Comparison of ENCODE assay signal across 24 cellular contexts in the genomic region with DNA sequence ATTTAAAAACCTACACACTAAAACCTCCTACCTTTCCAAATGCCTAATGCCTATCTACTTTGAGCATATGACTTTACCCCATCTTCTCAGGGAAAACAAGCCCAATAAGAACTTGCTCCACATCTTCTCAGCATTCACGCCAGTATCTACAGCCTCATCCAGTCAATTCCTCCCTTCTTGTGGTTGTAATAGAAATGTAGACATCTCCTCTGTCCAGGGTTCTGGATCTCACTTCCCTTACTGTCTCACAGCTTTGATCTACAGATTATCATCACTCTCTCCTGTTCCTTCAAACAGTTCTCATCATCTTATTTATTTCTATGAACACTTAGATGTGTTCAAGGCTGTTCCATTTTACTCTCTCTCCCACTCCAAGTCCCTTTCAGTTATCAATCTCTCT.
DNase-seq lines count a peak whose midpoint lies in the region; ATAC-seq, FAIRE-seq and TF ChIP-seq lines count a peak whose summit lies in the region.
"Had no signal": no experiment of that assay in that cellular context is flagged by ENCODE, and none has a peak within 500 bp of the region (broad histone marks: within the 10 kb centered on the region; RNA-seq: fewer than 3 reads in every experiment).

No MANE protein-coding gene starts in this region.

- H3K14ac ChIP-seq in trophoblast cell (ENCODE audit: low read length), result no peak overlapping the region

- no peaks in the 10 kb centered on the region for H3K9me3 ChIP-seq in GM12878 (replicated peaks; ENCODE audit: control insufficient read depth, insufficient read depth, low read length)
- H3K9me3 ChIP-seq in trophoblast cell (ENCODE audit: insufficient read depth, low read depth, low read length), result no peaks in the 10 kb centered on the region
- H3K9me3 ChIP-seq: BLaER1, MG63 had no signal

- no peaks in the 10 kb centered on the region for H3K79me1 ChIP-seq in trophoblast cell (ENCODE audit: low read length)

- no peak overlapping the region for H2AK5ac ChIP-seq in trophoblast cell (ENCODE audit: low read length)

- H3K18ac ChIP-seq in trophoblast cell (ENCODE audit: low read length), result no peak overlapping the region

- H2AFZ ChIP-seq in GM12878 (ENCODE audit: control insufficient read depth, low read depth, low read length) (no peak overlapping the region), trophoblast cell (ENCODE audit: insufficient read depth, low read length, poor library complexity) (no peak overlapping the region)

- SMC1A ChIA-PET in GM12878 (lab: Charles Lee; ENCODE audit: uncharacterized antibody, unreplicated experiment), result no interaction called here

- no peak for TF ChIP-seq RAD21 in GM12878 (IDR thresholded peaks at IDR 0.05; ENCODE audit: insufficient read depth, low read depth, low read length)

- no peak overlapping the region for H4K91ac ChIP-seq in trophoblast cell (ENCODE audit: low read depth, low read length)

- H3K27ac ChIP-seq in GM12878 (ENCODE audit: control insufficient read depth, insufficient read depth), result no peak overlapping the region
- no peak overlapping the region for H3K27ac ChIP-seq in trophoblast cell (ENCODE audit: low read depth, low read length)
- H3K27ac ChIP-seq: BLaER1 had no signal

- peak overlapping the region; percentile 88 for H3K23ac ChIP-seq in trophoblast cell (ENCODE audit: low read length)

- no peak for FAIRE-seq in GM12878 (lab: Jason Lieb, UNC)
- FAIRE-seq: K562 had no signal

- no peak overlapping the region for H2BK120ac ChIP-seq in trophoblast cell (ENCODE audit: insufficient read depth, low read length, poor library complexity)

- ATAC-seq in GM18511 (IDR thresholded peaks at IDR 0.05; ENCODE audit: unreplicated experiment), result peak; percentile 53
- peak; percentile 53 for ATAC-seq in HG02973 (IDR thresholded peaks at IDR 0.05; ENCODE audit: unreplicated experiment)
- no peak for ATAC-seq in GM12878
- no peak for ATAC-seq in GM18909 (IDR thresholded peaks at IDR 0.05; ENCODE audit: poor library complexity, unreplicated experiment)
- ATAC-seq: K562, Right ventricle myocardium inferior had no signal

- DNase-seq in GM12878 (ENCODE audit: low read depth, low spot score) (no peak), trophoblast cell (no peak), erythroblast (lab: John Stamatoyannopoulos, UW) (no peak)
- DNase-seq in stimulated activated CD4-positive, alpha-beta T cell treated with anti-CD3 and anti-CD28 coated beads, Interleukin-2, amount 100 ng/mL, for 48 hours, result no peak
- DNase-seq: CD4-positive, alpha-beta T cell; COR-L47; DMS 273 treated with DMSO at 0.1 percent for 48 hours; DMS79 treated with DMSO at 0.1 percent for 48 hours; MG63; NCI-H1105; NCI-H146; NCI-H2029 treated with DMSO at 0.1 percent for 48 hours; NCI-H345; NCI-H524; NCI-H774; NK-92 treated with Interleukin-12 subunit alpha and Interleukin-12 subunit beta, amount 100 ng/mL, for 24 hours; OCI-M1; T-helper 2 cell had no signal

- H2BK12ac ChIP-seq in trophoblast cell (ENCODE audit: low read length), result no peak overlapping the region

- 86% methylated on average over 1 of the region's 1 CpG for WGBS in GM12878 (ENCODE audit: insufficient coverage, insufficient replicate concordance, low lambda C conversion rate, missing lambda C conversion rate)
- WGBS in trophoblast cell (ENCODE audit: extremely low coverage, insufficient coverage, insufficient read length), result no CpG with 5 or more reads among the region's 1 CpG

- POLR2A ChIA-PET in GM12878 (lab: Charles Lee), result interaction anchor here (0.6 kb wide), 1 partner anchor 572 kb away, joined by 4 read pairs; a partner anchor contains a TSS

- H2BK5ac ChIP-seq in trophoblast cell (ENCODE audit: low read depth, low read length, poor library complexity), result no peak overlapping the region

- H3K27me3 ChIP-seq in GM12878 (replicated peaks in 1 of 2; ENCODE audit: control insufficient read depth in 2 of 2, insufficient read depth in 2 of 2, low read length in 1 of 2) (no peaks in the 10 kb centered on the region), trophoblast cell (ENCODE audit: insufficient read depth, low read length) (no peaks in the 10 kb centered on the region)
- H3K27me3 ChIP-seq: BLaER1, MG63 had no signal

- in situ Hi-C loops in GM12878 (cut with MboI), result no loop called here

- no peaks in the 10 kb centered on the region for H3K36me3 ChIP-seq in GM12878 (ENCODE audit: control insufficient read depth in 2 of 2, insufficient read depth in 2 of 2, low read length in 1 of 2)
- H3K36me3 ChIP-seq in trophoblast cell (ENCODE audit: control insufficient read depth in 1 of 2, insufficient read depth in 2 of 2, low read length in 2 of 2), result no peaks in the 10 kb centered on the region
- H3K36me3 ChIP-seq: BLaER1, MG63 had no signal

- TF ChIP-seq EP300 in GM12878 (IDR thresholded peaks at IDR 0.05; ENCODE audit: borderline replicate concordance in 1 of 2, control insufficient read depth in 1 of 2, low read depth in 2 of 2, low read length in 2 of 2), result no peak

- H3K4ac ChIP-seq in trophoblast cell (ENCODE audit: low read depth, low read length), result no peak overlapping the region

- intact Hi-C loops in GM12878 (cut with micrococcal nuclease; ENCODE audit: unreplicated experiment), result no loop called here

- RAD21 ChIA-PET in GM12878 (lab: Charles Lee; ENCODE audit: unreplicated experiment), result no interaction called here

- H3K9ac ChIP-seq in GM12878 (ENCODE audit: control insufficient read depth, insufficient read depth, low read length), result no peak overlapping the region
- H3K9ac ChIP-seq in trophoblast cell (ENCODE audit: low read length), result no peak overlapping the region
- H3K9ac ChIP-seq: BLaER1 had no signal

- H3K4me1 ChIP-seq in GM12878 (ENCODE audit: control insufficient read depth, insufficient read depth, low read length) (peaks cover 3% of the 10 kb centered on the region; the same call in 1 of the 2 replicates), trophoblast cell (ENCODE audit: control insufficient read depth in 1 of 2, insufficient read depth in 2 of 2, low read length in 2 of 2) (no peaks in the 10 kb centered on the region)
- H3K4me1 ChIP-seq: BLaER1 had no signal

- TF ChIP-seq POLR2A in GM12878 (IDR thresholded peaks at IDR 0.05; ENCODE audit: low read depth, low read length) (no peak), erythroblast (IDR thresholded peaks at IDR 0.05; ENCODE audit: low read length) (no peak)

- H3K79me2 ChIP-seq in GM12878 (ENCODE audit: control insufficient read depth, insufficient read depth, low read length) (no peaks in the 10 kb centered on the region), trophoblast cell (ENCODE audit: control insufficient read depth, insufficient read depth, low read length, poor library complexity) (no peaks in the 10 kb centered on the region)

- H4K8ac ChIP-seq in trophoblast cell (ENCODE audit: low read depth, low read length), result no peak overlapping the region

- H4K20me1 ChIP-seq in GM12878 (ENCODE audit: control insufficient read depth, insufficient read depth), result no peaks in the 10 kb centered on the region
- H4K20me1 ChIP-seq: BLaER1 had no signal

- no peak overlapping the region for H4K12ac ChIP-seq in trophoblast cell (ENCODE audit: low read depth, low read length)

- H3K4me2 ChIP-seq in GM12878 (ENCODE audit: control insufficient read depth, insufficient read depth), result no peak overlapping the region
- H3K4me2 ChIP-seq in trophoblast cell (ENCODE audit: low read length), result no peak overlapping the region
- H3K4me2 ChIP-seq: BLaER1 had no signal

- CTCF ChIA-PET in GM12878 (lab: Yijun Ruan, JAX), result interaction anchor here (1.4 kb wide), 1 partner anchor 20 kb away, joined by 4 read pairs; no protein-coding TSS in a partner anchor

- TF ChIP-seq CTCF in GM12878 (IDR thresholded peaks at IDR 0.05 in 2 of 3, conservative IDR thresholded peaks at IDR 0.05 in 1 of 3; ENCODE audit: control insufficient read depth in 2 of 3, extremely low read depth in 1 of 3, insufficient read depth in 1 of 3, low read depth in 3 of 3, low read length in 3 of 3), result no peak

- BruUV-seq in GM12878 (replicated peaks; lab: Mats Ljungman, UMichigan), result no TSS peak

- H3K4me3 ChIP-seq in GM12878, result no peak overlapping the region
- H3K4me3 ChIP-seq in trophoblast cell (ENCODE audit: low read depth, low read length), result no peak overlapping the region
- H3K4me3 ChIP-seq: BLaER1, K562, MG63 had no signal

TF ChIP-seq in GM12878, 131 proteins besides CTCF, POLR2A, EP300 and RAD21:
- TF ChIP-seq, protein P1, sequence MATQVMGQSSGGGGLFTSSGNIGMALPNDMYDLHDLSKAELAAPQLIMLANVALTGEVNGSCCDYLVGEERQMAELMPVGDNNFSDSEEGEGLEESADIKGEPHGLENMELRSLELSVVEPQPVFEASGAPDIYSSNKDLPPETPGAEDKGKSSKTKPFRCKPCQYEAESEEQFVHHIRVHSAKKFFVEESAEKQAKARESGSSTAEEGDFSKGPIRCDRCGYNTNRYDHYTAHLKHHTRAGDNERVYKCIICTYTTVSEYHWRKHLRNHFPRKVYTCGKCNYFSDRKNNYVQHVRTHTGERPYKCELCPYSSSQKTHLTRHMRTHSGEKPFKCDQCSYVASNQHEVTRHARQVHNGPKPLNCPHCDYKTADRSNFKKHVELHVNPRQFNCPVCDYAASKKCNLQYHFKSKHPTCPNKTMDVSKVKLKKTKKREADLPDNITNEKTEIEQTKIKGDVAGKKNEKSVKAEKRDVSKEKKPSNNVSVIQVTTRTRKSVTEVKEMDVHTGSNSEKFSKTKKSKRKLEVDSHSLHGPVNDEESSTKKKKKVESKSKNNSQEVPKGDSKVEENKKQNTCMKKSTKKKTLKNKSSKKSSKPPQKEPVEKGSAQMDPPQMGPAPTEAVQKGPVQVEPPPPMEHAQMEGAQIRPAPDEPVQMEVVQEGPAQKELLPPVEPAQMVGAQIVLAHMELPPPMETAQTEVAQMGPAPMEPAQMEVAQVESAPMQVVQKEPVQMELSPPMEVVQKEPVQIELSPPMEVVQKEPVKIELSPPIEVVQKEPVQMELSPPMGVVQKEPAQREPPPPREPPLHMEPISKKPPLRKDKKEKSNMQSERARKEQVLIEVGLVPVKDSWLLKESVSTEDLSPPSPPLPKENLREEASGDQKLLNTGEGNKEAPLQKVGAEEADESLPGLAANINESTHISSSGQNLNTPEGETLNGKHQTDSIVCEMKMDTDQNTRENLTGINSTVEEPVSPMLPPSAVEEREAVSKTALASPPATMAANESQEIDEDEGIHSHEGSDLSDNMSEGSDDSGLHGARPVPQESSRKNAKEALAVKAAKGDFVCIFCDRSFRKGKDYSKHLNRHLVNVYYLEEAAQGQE (IDR thresholded peaks at IDR 0.05; ENCODE audit: low read depth, low read length), result peak; percentile 63
- TF ChIP-seq IRF4 (IDR thresholded peaks at IDR 0.05; ENCODE audit: low read depth, low read length), result no peak
- TF ChIP-seq, protein P2, sequence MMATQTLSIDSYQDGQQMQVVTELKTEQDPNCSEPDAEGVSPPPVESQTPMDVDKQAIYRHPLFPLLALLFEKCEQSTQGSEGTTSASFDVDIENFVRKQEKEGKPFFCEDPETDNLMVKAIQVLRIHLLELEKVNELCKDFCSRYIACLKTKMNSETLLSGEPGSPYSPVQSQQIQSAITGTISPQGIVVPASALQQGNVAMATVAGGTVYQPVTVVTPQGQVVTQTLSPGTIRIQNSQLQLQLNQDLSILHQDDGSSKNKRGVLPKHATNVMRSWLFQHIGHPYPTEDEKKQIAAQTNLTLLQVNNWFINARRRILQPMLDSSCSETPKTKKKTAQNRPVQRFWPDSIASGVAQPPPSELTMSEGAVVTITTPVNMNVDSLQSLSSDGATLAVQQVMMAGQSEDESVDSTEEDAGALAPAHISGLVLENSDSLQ (IDR thresholded peaks at IDR 0.05), result no peak

Comparison
In these comparisons a context has a peak if more than half of its experiments do, and no peak if none do; other contexts are left out.
1. ATAC-seq: peak in GM18511 (single experiment) and HG02973 (single experiment); none in GM12878 (single experiment) and GM18909 (single experiment).